8 cellular contexts compared by ENCODE assay signal in genomic region chr11:2741377-2742131, GRCh38. TPM values are rescaled to one million over a fixed set of nuclear protein-coding genes. Genes with fewer than 3 reads are reported as not detected.
DNase-seq lines count a peak whose midpoint lies in the region; ATAC-seq and TF ChIP-seq lines count a peak whose summit lies in the region.

No MANE protein-coding gene starts in this region.

- H3K9ac ChIP-seq in PC-3 (ENCODE audit: low read length): no peak overlapping the region

- DNase-seq in Daoy (ENCODE audit: low read depth) (peak; percentile 52), PC-3 (peak; percentile 67), foreskin fibroblast (peak; percentile 74 to 88), posterior vena cava (ENCODE audit: low spot score) (peak; percentile 80), dermis blood vessel endothelial cell (no peak), NCI-H524 (lab: John Stamatoyannopoulos, UW) (no peak)
- DNase-seq in activated T-cell treated with anti-CD3 and anti-CD28 coated beads, Interleukin-2, amount 50 U/mL, for 4 hours: no peak
- DNase-seq in activated T-cell treated with anti-CD3 and anti-CD28 coated beads, Interleukin-2, amount 50 U/mL, for 48 hours: no peak

- H3K36me3 Mint-ChIP-seq in activated T-cell treated with anti-CD3 and anti-CD28 coated beads, Interleukin-2, amount 50 U/mL, for 4 hours (ENCODE audit: insufficient read depth): no peaks in the 10 kb centered on the region

- no TSS peak for BruUV-seq in PC-3 (replicated peaks; lab: Mats Ljungman, UMichigan)

- H3K27me3 ChIP-seq in PC-3 (ENCODE audit: low read length): no peaks in the 10 kb centered on the region

- peaks cover 29% of the 10 kb centered on the region for H3K4me1 ChIP-seq in PC-3 (ENCODE audit: insufficient read depth, low read length)

- CTCF ChIA-PET in PC-3 (lab: Charles Lee): no interaction called here

- H2AFZ ChIP-seq in PC-3 (ENCODE audit: low read length): no peak overlapping the region

- H3K4me1 Mint-ChIP-seq in activated T-cell treated with anti-CD3 and anti-CD28 coated beads, Interleukin-2, amount 50 U/mL, for 4 hours (ENCODE audit: low read depth): no peaks in the 10 kb centered on the region

- peak; percentile 77 for ATAC-seq in PC-3
- no peak for ATAC-seq in activated T-cell treated with anti-CD3 and anti-CD28 coated beads, Interleukin-2, amount 50 U/mL, for 4 hours

- peak overlapping the region; percentile 28 for H3K4me2 ChIP-seq in PC-3 (ENCODE audit: low read length)

- intact Hi-C loops in PC-3 (cut with micrococcal nuclease) (no loop called here), posterior vena cava (cut with DNase I) (no loop called here)

- no peak overlapping the region for H3K4me3 Mint-ChIP-seq in activated T-cell treated with anti-CD3 and anti-CD28 coated beads, Interleukin-2, amount 50 U/mL, for 4 hours

- H3K9me2 ChIP-seq in PC-3 (replicated peaks; ENCODE audit: low read length): no peaks in the 10 kb centered on the region

- H3K9me3 Mint-ChIP-seq in activated T-cell treated with anti-CD3 and anti-CD28 coated beads, Interleukin-2, amount 50 U/mL, for 4 hours: no peaks in the 10 kb centered on the region

- H3K4me3 ChIP-seq in PC-3 (ENCODE audit: low read length) (no peak overlapping the region), foreskin fibroblast (ENCODE audit: low read depth in 1 of 2, low read length in 2 of 2) (no peak overlapping the region)

- H3K36me3 ChIP-seq in PC-3 (ENCODE audit: low read depth, low read length): no peaks in the 10 kb centered on the region

- H3K27ac ChIP-seq in PC-3 (ENCODE audit: low read length): no peak overlapping the region

- TF ChIP-seq CTCF in PC-3 (conservative IDR thresholded peaks at IDR 0.05; ENCODE audit: low read depth, low read length): no peak
- TF ChIP-seq CTCF in foreskin fibroblast (IDR thresholded peaks at IDR 0.05; ENCODE audit: low read depth, low read length): no peak

- no peaks in the 10 kb centered on the region for H3K79me2 ChIP-seq in PC-3 (ENCODE audit: low read length)

- no peaks in the 10 kb centered on the region for H3K27me3 Mint-ChIP-seq in activated T-cell treated with anti-CD3 and anti-CD28 coated beads, Interleukin-2, amount 50 U/mL, for 4 hours (ENCODE audit: low read depth)

- H4K20me1 ChIP-seq in PC-3 (ENCODE audit: low read length): no peaks in the 10 kb centered on the region

- POLR2A ChIA-PET in PC-3 (lab: Charles Lee; ENCODE audit: unreplicated experiment): no interaction called here

- no peaks in the 10 kb centered on the region for H3K9me3 ChIP-seq in PC-3 (ENCODE audit: low read length)

- H3F3A ChIP-seq in PC-3 (ENCODE audit: low read length, unreplicated experiment): no peaks in the 10 kb centered on the region

RNA-seq across cellular contexts. Expression of gene KCNQ1OT1, which starts 41.8 kb away (rescaled TPM):
- 0.77 and 1.1 TPM in 2 replicates for total RNA-seq in Daoy (2014; rRNA removed; shearing (Covaris generic))
- total RNA-seq in PC-3 (2014; rRNA removed): 1.5 and 1.7 TPM in 2 replicates
- 1 to 10 TPM; 1.8 to 3.5 TPM for total RNA-seq in posterior vena cava
- 0.70 and 1.5 TPM in 2 replicates for total RNA-seq in dermis blood vessel endothelial cell
- total RNA-seq in activated T-cell treated with anti-CD3 and anti-CD28 coated beads, Interleukin-2, amount 50 U/mL, for 4 hours: under 1 TPM; 0.18 to 0.20 (median 0.19) TPM

Comparison
In these comparisons a context has a peak if more than half of its experiments do, and no peak if none do; other contexts are left out.
1. DNase-seq: peak in Daoy (single experiment), PC-3 (single experiment), foreskin fibroblast (2 of 2) and posterior vena cava (single experiment); none in dermis blood vessel endothelial cell (single experiment), activated T-cell treated with anti-CD3 and anti-CD28 coated beads, Interleukin-2, amount 50 U/mL, for 4 hours (single experiment), activated T-cell treated with anti-CD3 and anti-CD28 coated beads, Interleukin-2, amount 50 U/mL, for 48 hours (0 of 2) and NCI-H524 (0 of 2).